Comparison of ENCODE assay signal across 1 cellular context in genomic region chr7:92169529-92169928, GRCh38. TPM values are rescaled to one million over a fixed set of nuclear protein-coding genes. Genes with fewer than 3 reads are reported as not detected.
"Had no signal": no experiment of that assay in that cellular context is flagged by ENCODE, and none has a peak within 500 bp of the region (broad histone marks: within the 10 kb centered on the region; RNA-seq: fewer than 3 reads in every experiment).

No MANE protein-coding gene starts in this region.

RNA-seq across cellular contexts. Expression of gene LRRD1, which starts 9.4 kb away (rescaled TPM):
- polyA plus RNA-seq: GM12878 had no signal
